29 cellular contexts compared by ENCODE assay signal in genomic region chr2:135005753-135006152, GRCh38. TPM values are rescaled to one million over a fixed set of nuclear protein-coding genes. Genes with fewer than 3 reads are reported as not detected.
"Had no signal": no experiment of that assay in that cellular context is flagged by ENCODE, and none has a peak within 500 bp of the region (broad histone marks: within the 10 kb centered on the region; RNA-seq: fewer than 3 reads in every experiment).

No MANE protein-coding gene starts in this region.

- H3K27me3 ChIP-seq: ascending aorta, SJCRH30 had no signal

- H3K27ac Mint-ChIP-seq: activated B cell treated with CpG ODN at 0.5 μM for 24 hours; activated CD4-positive, alpha-beta T cell treated with anti-CD3 and anti-CD28 coated beads, Interleukin-2, amount 10 ng/mL, durations not matched to agents 24 days and 14 days; activated CD8-positive, alpha-beta memory T cell treated with anti-CD3 and anti-CD28 coated beads, Interleukin-2, amount 10 ng/mL, durations not matched to agents 7 days and 5 days; activated naive CD4-positive, alpha-beta T cell treated with anti-CD3 and anti-CD28 coated beads, Interleukin-2, amount 50 U/mL, for 24 hours; activated T-cell treated with anti-CD3 and anti-CD28 coated beads, Interleukin-2, amount 50 U/mL, for 24 hours; activated T-helper 1 cell treated with anti-CD3 and anti-CD28 coated beads, Interleukin-12 subunit alpha, Interleukin-12 subunit beta, Interleukin-2, Interleukin-4 antibody, amounts not matched to agents 30 ng/mL and 10 ng/mL and 1 ng/mL, durations not matched to agents 14 hours and 24 hours and 36 hours; brain had no signal

- H3K9me3 Mint-ChIP-seq: activated B cell treated with CpG ODN at 0.5 μM for 24 hours; activated CD4-positive, alpha-beta T cell treated with anti-CD3 and anti-CD28 coated beads, Interleukin-2, amount 10 ng/mL, durations not matched to agents 24 days and 14 days; activated naive CD4-positive, alpha-beta T cell treated with anti-CD3 and anti-CD28 coated beads, Interleukin-2, amount 50 U/mL, for 24 hours; activated T-cell treated with anti-CD3 and anti-CD28 coated beads, Interleukin-2, amount 50 U/mL, for 24 hours; activated T-helper 1 cell treated with anti-CD3 and anti-CD28 coated beads, Interleukin-12 subunit alpha, Interleukin-12 subunit beta, Interleukin-2, Interleukin-4 antibody, amounts not matched to agents 30 ng/mL and 10 ng/mL and 1 ng/mL, durations not matched to agents 14 hours and 24 hours and 36 hours; central memory CD8-positive, alpha-beta T cell had no signal

- H3K27ac ChIP-seq: ascending aorta, SJCRH30 had no signal

- H3K4me2 ChIP-seq: SK-N-SH had no signal

- H3K36me3 Mint-ChIP-seq: activated CD8-positive, alpha-beta memory T cell treated with anti-CD3 and anti-CD28 coated beads, Interleukin-2, amount 10 ng/mL, durations not matched to agents 7 days and 5 days; activated naive CD4-positive, alpha-beta T cell treated with anti-CD3 and anti-CD28 coated beads, Interleukin-2, amount 50 U/mL, for 24 hours; brain had no signal

- H3K36me3 ChIP-seq: ascending aorta, SJCRH30 had no signal

- H3K4me1 ChIP-seq: ascending aorta, SJCRH30 had no signal

- H3K9me2 ChIP-seq: SK-N-SH had no signal

- H3K4me3 ChIP-seq: ascending aorta, SJCRH30 had no signal

- DNase-seq: activated B cell treated with CpG ODN at 0.5 μM for 24 hours; activated CD4-positive, alpha-beta T cell treated with anti-CD3 and anti-CD28 coated beads for 1 hour; activated CD4-positive, alpha-beta T cell treated with anti-CD3 and anti-CD28 coated beads, Interleukin-2, amount 10 ng/mL, durations not matched to agents 24 days and 14 days; activated CD4-positive, alpha-beta T cell treated with anti-CD3 and anti-CD28 coated beads, Interleukin-2, amount 50 U/mL, for 48 hours; activated CD8-positive, alpha-beta memory T cell treated with anti-CD3 and anti-CD28 coated beads, Interleukin-2, amount 10 ng/mL, durations not matched to agents 7 days and 5 days; activated effector memory CD4-positive, alpha-beta T cell treated with Interleukin-2 at 50 U/mL for 16 hours; activated naive CD4-positive, alpha-beta T cell; activated T-cell treated with anti-CD3 and anti-CD28 coated beads, Interleukin-2, amount 50 U/mL, for 24 hours; Karpas-422; MM.1S; NCI-H1105; NCI-H1436; NCI-H1694 treated with DMSO at 0.1 percent for 48 hours; NCI-H345; NCI-H510A; NCI-H748 treated with DMSO at 0.1 percent for 48 hours; OCI-M1; Right ventricle myocardium superior; RPMI8226; SJCRH30; SK-N-SH; T-helper 1 cell had no signal

- ATAC-seq: activated CD8-positive, alpha-beta memory T cell treated with anti-CD3 and anti-CD28 coated beads, Interleukin-2, amount 10 ng/mL, durations not matched to agents 7 days and 5 days; Panc1 had no signal

- H3K4me3 Mint-ChIP-seq: activated B cell treated with CpG ODN at 0.5 μM for 24 hours; activated CD4-positive, alpha-beta T cell treated with anti-CD3 and anti-CD28 coated beads, Interleukin-2, amount 10 ng/mL, durations not matched to agents 24 days and 14 days; activated CD8-positive, alpha-beta memory T cell treated with anti-CD3 and anti-CD28 coated beads, Interleukin-2, amount 10 ng/mL, durations not matched to agents 7 days and 5 days; activated naive CD4-positive, alpha-beta T cell treated with anti-CD3 and anti-CD28 coated beads, Interleukin-2, amount 50 U/mL, for 24 hours; activated T-cell treated with anti-CD3 and anti-CD28 coated beads, Interleukin-2, amount 50 U/mL, for 24 hours; activated T-helper 1 cell treated with anti-CD3 and anti-CD28 coated beads, Interleukin-12 subunit alpha, Interleukin-12 subunit beta, Interleukin-2, Interleukin-4 antibody, amounts not matched to agents 30 ng/mL and 10 ng/mL and 1 ng/mL, durations not matched to agents 14 hours and 24 hours and 36 hours; brain; central memory CD8-positive, alpha-beta T cell had no signal

RNA-seq across cellular contexts. Expression of gene MAP3K19, which starts 41.5 kb away (rescaled TPM):
- total RNA-seq: activated B cell treated with CpG ODN at 0.5 μM for 24 hours; activated CD4-positive, alpha-beta T cell treated with anti-CD3 and anti-CD28 coated beads, Interleukin-2, amount 10 ng/mL, durations not matched to agents 24 days and 14 days; activated CD8-positive, alpha-beta memory T cell treated with anti-CD3 and anti-CD28 coated beads, Interleukin-2, amount 10 ng/mL, durations not matched to agents 7 days and 5 days; activated T-helper 1 cell treated with anti-CD3 and anti-CD28 coated beads, Interleukin-12 subunit alpha, Interleukin-12 subunit beta, Interleukin-2, Interleukin-4 antibody, amounts not matched to agents 30 ng/mL and 10 ng/mL and 1 ng/mL, durations not matched to agents 14 hours and 24 hours and 36 hours; ascending aorta; Right ventricle myocardium superior; SJCRH30; T-helper 2 cell treated with Interferon-gamma antibody and Interleukin-4, amounts not matched to agents 100 ng/mL and 5 ng/mL, for 36 hours had no signal
- polyA plus RNA-seq: SK-N-SH had no signal
